ENCODE assay signal across 1 cellular context in the genomic region with DNA sequence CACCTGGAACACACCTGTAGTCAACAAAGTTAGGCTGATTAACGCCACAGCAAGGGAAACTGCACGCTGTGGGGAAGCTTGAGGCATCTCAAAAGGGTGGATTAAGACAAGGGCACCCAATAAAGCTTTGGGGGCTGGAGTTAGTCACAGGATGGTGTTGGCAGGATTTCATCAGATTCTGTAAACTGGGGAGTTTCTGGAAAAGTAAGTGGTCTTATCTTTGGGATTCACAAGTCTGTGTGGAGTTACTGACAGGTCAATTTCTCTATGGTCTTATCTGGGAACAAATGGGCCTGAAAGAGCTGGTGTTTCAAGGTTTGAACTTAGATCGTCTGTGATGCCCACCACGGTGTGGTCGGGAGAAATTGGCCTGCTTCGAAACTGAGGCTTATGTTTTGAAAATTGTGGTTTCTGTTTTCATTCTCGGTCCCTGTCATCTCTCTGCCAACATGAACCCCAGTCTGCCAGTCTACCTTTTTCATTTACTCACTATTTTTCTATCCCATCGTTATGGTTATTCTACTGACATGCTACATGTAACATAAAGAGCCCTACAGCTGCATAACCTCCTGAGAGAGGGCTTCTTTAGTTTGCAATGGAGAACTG.
TF ChIP-seq lines count a peak whose summit lies in the region.

No MANE protein-coding gene starts in this region.

TF ChIP-seq in SK-N-SH, 30 proteins besides CTCF, POLR2A, EP300 and RAD21:
- TF ChIP-seq, protein P1, sequence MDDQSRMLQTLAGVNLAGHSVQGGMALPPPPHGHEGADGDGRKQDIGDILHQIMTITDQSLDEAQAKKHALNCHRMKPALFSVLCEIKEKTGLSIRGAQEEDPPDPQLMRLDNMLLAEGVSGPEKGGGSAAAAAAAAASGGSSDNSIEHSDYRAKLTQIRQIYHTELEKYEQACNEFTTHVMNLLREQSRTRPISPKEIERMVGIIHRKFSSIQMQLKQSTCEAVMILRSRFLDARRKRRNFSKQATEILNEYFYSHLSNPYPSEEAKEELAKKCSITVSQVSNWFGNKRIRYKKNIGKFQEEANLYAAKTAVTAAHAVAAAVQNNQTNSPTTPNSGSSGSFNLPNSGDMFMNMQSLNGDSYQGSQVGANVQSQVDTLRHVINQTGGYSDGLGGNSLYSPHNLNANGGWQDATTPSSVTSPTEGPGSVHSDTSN (IDR thresholded peaks at IDR 0.05): no peak
- no peak for TF ChIP-seq TCF12 (IDR thresholded peaks at IDR 0.05)
- no peak for TF ChIP-seq RFX5 (IDR thresholded peaks at IDR 0.05; ENCODE audit: low read length)
- TF ChIP-seq, protein P2, sequence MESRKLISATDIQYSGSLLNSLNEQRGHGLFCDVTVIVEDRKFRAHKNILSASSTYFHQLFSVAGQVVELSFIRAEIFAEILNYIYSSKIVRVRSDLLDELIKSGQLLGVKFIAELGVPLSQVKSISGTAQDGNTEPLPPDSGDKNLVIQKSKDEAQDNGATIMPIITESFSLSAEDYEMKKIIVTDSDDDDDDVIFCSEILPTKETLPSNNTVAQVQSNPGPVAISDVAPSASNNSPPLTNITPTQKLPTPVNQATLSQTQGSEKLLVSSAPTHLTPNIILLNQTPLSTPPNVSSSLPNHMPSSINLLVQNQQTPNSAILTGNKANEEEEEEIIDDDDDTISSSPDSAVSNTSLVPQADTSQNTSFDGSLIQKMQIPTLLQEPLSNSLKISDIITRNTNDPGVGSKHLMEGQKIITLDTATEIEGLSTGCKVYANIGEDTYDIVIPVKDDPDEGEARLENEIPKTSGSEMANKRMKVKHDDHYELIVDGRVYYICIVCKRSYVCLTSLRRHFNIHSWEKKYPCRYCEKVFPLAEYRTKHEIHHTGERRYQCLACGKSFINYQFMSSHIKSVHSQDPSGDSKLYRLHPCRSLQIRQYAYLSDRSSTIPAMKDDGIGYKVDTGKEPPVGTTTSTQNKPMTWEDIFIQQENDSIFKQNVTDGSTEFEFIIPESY (IDR thresholded peaks at IDR 0.05; ENCODE audit: borderline replicate concordance, low read depth): no peak
- no peak for TF ChIP-seq YY1 (IDR thresholded peaks at IDR 0.05; ENCODE audit: low read depth)
- no peak for TF ChIP-seq TAF1 (IDR thresholded peaks at IDR 0.05; ENCODE audit: borderline replicate concordance, low read depth, low read length)
- no peak for TF ChIP-seq RCOR1 (IDR thresholded peaks at IDR 0.05; ENCODE audit: low read length)
